9 cellular contexts compared by ENCODE assay signal in genomic region chr3:143040264-143040879, GRCh38. TPM values are rescaled to one million over a fixed set of nuclear protein-coding genes. Genes with fewer than 3 reads are reported as not detected.
DNase-seq lines count a peak whose midpoint lies in the region; ATAC-seq and TF ChIP-seq lines count a peak whose summit lies in the region.
"Had no signal": no experiment of that assay in that cellular context is flagged by ENCODE, and none has a peak within 500 bp of the region (broad histone marks: within the 10 kb centered on the region; RNA-seq: fewer than 3 reads in every experiment).

No MANE protein-coding gene starts in this region.

- H3K27me3 Mint-ChIP-seq in activated CD4-positive, alpha-beta memory T cell treated with anti-CD3 and anti-CD28 coated beads for 36 hours: no peaks in the 10 kb centered on the region

- POLR2A ChIA-PET in activated CD4-positive, alpha-beta memory T cell treated with anti-CD3 and anti-CD28 coated beads for 36 hours (lab: Charles Lee): no interaction called here

- no peaks in the 10 kb centered on the region for H3K9me3 Mint-ChIP-seq in activated CD4-positive, alpha-beta memory T cell treated with anti-CD3 and anti-CD28 coated beads for 36 hours

- CTCF ChIA-PET in activated CD4-positive, alpha-beta memory T cell treated with anti-CD3 and anti-CD28 coated beads for 36 hours (lab: Charles Lee): interaction anchor here (0.7 to 1.4 kb wide), 5 partner anchors 10 to 634 kb away, joined by 3 to 9 read pairs (median 6); no protein-coding TSS in a partner anchor

- peak; percentile 53 for DNase-seq in DMS53 (lab: John Stamatoyannopoulos, UW)
- DNase-seq in LNCaP clone FGC (ENCODE audit: low read depth): no peak
- peak; percentile 34 for DNase-seq in astrocyte of the cerebellum (ENCODE audit: low read depth)
- DNase-seq in lung microvascular endothelial cell (ENCODE audit: low read depth in 2 of 2): peak; percentile 48 to 57
- DNase-seq in stimulated activated CD4-positive, alpha-beta T cell treated with anti-CD3 and anti-CD28 coated beads, Interleukin-4, amount 100 ng/mL, for 1 hour: no peak
- DNase-seq in activated CD4-positive, alpha-beta memory T cell treated with anti-CD3 and anti-CD28 coated beads for 36 hours: no peak
- no peak for DNase-seq in RPMI8226
- DNase-seq: activated CD8-positive, alpha-beta memory T cell treated with anti-CD3 and anti-CD28 coated beads, Interleukin-2, amount 50 U/mL, for 4 hours had no signal

- TF ChIP-seq CTCF in LNCaP clone FGC (IDR thresholded peaks at IDR 0.05; ENCODE audit: control insufficient read depth, extremely low read depth, insufficient read depth): peak; percentile 49
- peak; percentile 58 for TF ChIP-seq CTCF in astrocyte of the cerebellum (IDR thresholded peaks at IDR 0.05; ENCODE audit: low read depth, low read length, missing control alignments)

- H3K4me3 Mint-ChIP-seq in activated CD4-positive, alpha-beta memory T cell treated with anti-CD3 and anti-CD28 coated beads for 36 hours: no peak overlapping the region

- peaks cover 12% of the 10 kb centered on the region for H3K4me1 Mint-ChIP-seq in activated CD4-positive, alpha-beta memory T cell treated with anti-CD3 and anti-CD28 coated beads for 36 hours (ENCODE audit: low read depth)

- H3K36me3 Mint-ChIP-seq in activated CD4-positive, alpha-beta memory T cell treated with anti-CD3 and anti-CD28 coated beads for 36 hours: peaks cover 39% of the 10 kb centered on the region

- no peak overlapping the region for H3K27ac Mint-ChIP-seq in activated CD4-positive, alpha-beta memory T cell treated with anti-CD3 and anti-CD28 coated beads for 36 hours

- H3K4me3 ChIP-seq in LNCaP clone FGC (ENCODE audit: low read depth, low read length): no peak overlapping the region
- no peak overlapping the region for H3K4me3 ChIP-seq in astrocyte of the cerebellum (ENCODE audit: low read depth, low read length)

- in situ Hi-C loops in astrocyte of the cerebellum (cut with HindIII; ENCODE audit: low sequenced_read_pairs): no loop called here

- no peak for ATAC-seq in HG03025 (IDR thresholded peaks at IDR 0.05; ENCODE audit: low FRiP score, unreplicated experiment)

- intact Hi-C loops in activated CD4-positive, alpha-beta memory T cell treated with anti-CD3 and anti-CD28 coated beads for 36 hours (cut with micrococcal nuclease): no loop called here

RNA-seq across cellular contexts. Expression of gene U2SURP, which starts 39.0 kb away (rescaled TPM):
- total RNA-seq in lung microvascular endothelial cell: 18.5 and 27.2 TPM in 2 replicates
- total RNA-seq in activated CD4-positive, alpha-beta memory T cell treated with anti-CD3 and anti-CD28 coated beads for 36 hours: 100 to 1,000 TPM; 178 to 182 TPM

Comparison
In these comparisons a context has a peak if more than half of its experiments do, and no peak if none do; other contexts are left out.
1. DNase-seq: peak in DMS53 (single experiment), astrocyte of the cerebellum (single experiment) and lung microvascular endothelial cell (2 of 2); none in LNCaP clone FGC (single experiment), stimulated activated CD4-positive, alpha-beta T cell treated with anti-CD3 and anti-CD28 coated beads, Interleukin-4, amount 100 ng/mL, for 1 hour (single experiment), activated CD4-positive, alpha-beta memory T cell treated with anti-CD3 and anti-CD28 coated beads for 36 hours (single experiment) and RPMI8226 (single experiment).